Comparison of ENCODE assay signal across 12 cellular contexts in genomic region chr7:123823898-123824753, GRCh38. TPM values are rescaled to one million over a fixed set of nuclear protein-coding genes. Genes with fewer than 3 reads are reported as not detected.
DNase-seq lines count a peak whose midpoint lies in the region; ATAC-seq and TF ChIP-seq lines count a peak whose summit lies in the region.
"Had no signal": no experiment of that assay in that cellular context is flagged by ENCODE, and none has a peak within 500 bp of the region (broad histone marks: within the 10 kb centered on the region; RNA-seq: fewer than 3 reads in every experiment).

No MANE protein-coding gene starts in this region.

- dilution Hi-C loops in mammary epithelial cell (cut with HindIII; ENCODE audit: low sequenced_read_pairs) = no loop called here

- no peak overlapping the region for H3K9ac ChIP-seq in mammary epithelial cell (ENCODE audit: insufficient read depth, low read length)
- H3K9ac ChIP-seq: BLaER1 treated with 17β-estradiol and CSF1 and Interleukin-3, amounts not matched to agents 10 nM and 100 nM had no signal

- CTCF ChIA-PET in Caco-2 (lab: Charles Lee) (interaction anchor here (0.8 kb wide), 1 partner anchor 26 kb away, joined by 6 read pairs; no protein-coding TSS in a partner anchor), mammary epithelial cell (lab: Charles Lee; ENCODE audit: low non-redundant PET) (no interaction called here)

- no peak overlapping the region for H2AFZ ChIP-seq in mammary epithelial cell (ENCODE audit: low read depth, low read length)

- H3K36me3 Mint-ChIP-seq in Caco-2 (ENCODE audit: insufficient read depth, unreplicated experiment) (no peaks in the 10 kb centered on the region), glutamatergic neuron (ENCODE audit: unreplicated experiment) (no peaks in the 10 kb centered on the region)
- peaks cover 1% of the 10 kb centered on the region for H3K36me3 Mint-ChIP-seq in activated naive CD4-positive, alpha-beta T cell treated with anti-CD3 and anti-CD28 coated beads, Interleukin-2, amount 50 U/mL, for 24 hours

- H3K9me3 Mint-ChIP-seq in Caco-2 (ENCODE audit: unreplicated experiment) (no peaks in the 10 kb centered on the region), glutamatergic neuron (ENCODE audit: unreplicated experiment) (no peaks in the 10 kb centered on the region)
- peaks cover 4% of the 10 kb centered on the region for H3K9me3 Mint-ChIP-seq in activated naive CD4-positive, alpha-beta T cell treated with anti-CD3 and anti-CD28 coated beads, Interleukin-2, amount 50 U/mL, for 24 hours
- H3K9me3 Mint-ChIP-seq: nephron had no signal

- DNase-seq in Caco-2 = no peak
- no peak for DNase-seq in mammary epithelial cell
- no peak for DNase-seq in glutamatergic neuron
- DNase-seq in cardiac septum (ENCODE audit: low spot score) = no peak
- no peak for DNase-seq in SK-N-DZ (ENCODE audit: low spot score)

- H3K27me3 ChIP-seq in Caco-2 (replicated peaks; ENCODE audit: control insufficient read depth, insufficient read depth, low read length) = no peaks in the 10 kb centered on the region
- H3K27me3 ChIP-seq in mammary epithelial cell (ENCODE audit: insufficient read depth, low read length) = no peaks in the 10 kb centered on the region
- H3K27me3 ChIP-seq: BLaER1 treated with 17β-estradiol and CSF1 and Interleukin-3, amounts not matched to agents 10 nM and 100 nM had no signal

- H3K36me3 ChIP-seq in Caco-2 (ENCODE audit: control insufficient read depth, insufficient read depth, low read length) (no peaks in the 10 kb centered on the region), mammary epithelial cell (ENCODE audit: insufficient read depth, low read length) (no peaks in the 10 kb centered on the region)
- H3K36me3 ChIP-seq: BLaER1 treated with 17β-estradiol and CSF1 and Interleukin-3, amounts not matched to agents 10 nM and 100 nM had no signal

- no peak for TF ChIP-seq CTCF in Caco-2 (IDR thresholded peaks at IDR 0.05; ENCODE audit: insufficient read depth in 1 of 2, low read depth in 1 of 2, low read length in 1 of 2, severe bottlenecking in 1 of 2, unreplicated experiment in 1 of 2)
- no peak for TF ChIP-seq CTCF in mammary epithelial cell (conservative IDR thresholded peaks at IDR 0.05 in 1 of 2, IDR thresholded peaks at IDR 0.05 in 1 of 2; ENCODE audit: extremely low read depth in 1 of 2, insufficient read depth in 1 of 2, low read depth in 1 of 2, low read length in 2 of 2)
- TF ChIP-seq CTCF in glutamatergic neuron (IDR thresholded peaks at IDR 0.05; ENCODE audit: partially characterized antibody, unreplicated experiment) = no peak

- no peak overlapping the region for H3K4me3 ChIP-seq in Caco-2 (ENCODE audit: low read depth, low read length)
- no peak overlapping the region for H3K4me3 ChIP-seq in mammary epithelial cell (replicated peaks in 1 of 3; ENCODE audit: insufficient read depth in 1 of 3, low read depth in 2 of 3, low read length in 3 of 3)
- H3K4me3 ChIP-seq: BLaER1 treated with 17β-estradiol and CSF1 and Interleukin-3, amounts not matched to agents 10 nM and 100 nM had no signal

- no peak overlapping the region for H3K4me2 ChIP-seq in mammary epithelial cell (ENCODE audit: insufficient read depth, low read depth, low read length)
- H3K4me2 ChIP-seq: BLaER1 treated with 17β-estradiol and CSF1 and Interleukin-3, amounts not matched to agents 10 nM and 100 nM had no signal

- H3K27ac Mint-ChIP-seq in Caco-2 (ENCODE audit: unreplicated experiment) (peak overlapping the region; percentile 41), glutamatergic neuron (ENCODE audit: unreplicated experiment) (no peak overlapping the region)
- H3K27ac Mint-ChIP-seq in activated naive CD4-positive, alpha-beta T cell treated with anti-CD3 and anti-CD28 coated beads, Interleukin-2, amount 50 U/mL, for 24 hours = peak overlapping the region; percentile 24

- intact Hi-C loops in Caco-2 (cut with micrococcal nuclease; ENCODE audit: unreplicated experiment) (loop anchor here (1.0 kb wide), 1 partner anchor 26 kb away; no protein-coding TSS in a partner anchor), mammary epithelial cell (cut with micrococcal nuclease) (no loop called here), cardiac septum (cut with DNase I) (no loop called here)

- H3K27me3 Mint-ChIP-seq in Caco-2 (ENCODE audit: insufficient read depth, unreplicated experiment) = no peaks in the 10 kb centered on the region
- peaks cover 4% of the 10 kb centered on the region for H3K27me3 Mint-ChIP-seq in activated naive CD4-positive, alpha-beta T cell treated with anti-CD3 and anti-CD28 coated beads, Interleukin-2, amount 50 U/mL, for 24 hours
- peaks cover 1% of the 10 kb centered on the region for H3K27me3 Mint-ChIP-seq in glutamatergic neuron (ENCODE audit: unreplicated experiment)

- H3K4me3 Mint-ChIP-seq in Caco-2 (ENCODE audit: unreplicated experiment) (peak overlapping the region; percentile 12), glutamatergic neuron (ENCODE audit: unreplicated experiment) (no peak overlapping the region)
- H3K4me3 Mint-ChIP-seq in activated naive CD4-positive, alpha-beta T cell treated with anti-CD3 and anti-CD28 coated beads, Interleukin-2, amount 50 U/mL, for 24 hours = peak overlapping the region; percentile 52
- H3K4me3 Mint-ChIP-seq: nephron had no signal

- H3K9me3 ChIP-seq in Caco-2 = no peaks in the 10 kb centered on the region
- H3K9me3 ChIP-seq in mammary epithelial cell (replicated peaks; ENCODE audit: insufficient read depth, low read length) = no peaks in the 10 kb centered on the region
- H3K9me3 ChIP-seq: BLaER1 treated with 17β-estradiol and CSF1 and Interleukin-3, amounts not matched to agents 10 nM and 100 nM had no signal

- POLR2A ChIA-PET in Caco-2 (lab: Charles Lee) = interaction anchor here (0.6 kb wide), 1 partner anchor 75 kb away, joined by 3 read pairs; the partner anchor contains the start of gene WASL

- H3K79me2 ChIP-seq in mammary epithelial cell (ENCODE audit: insufficient read depth, low read length) = no peaks in the 10 kb centered on the region

- H3K4me1 ChIP-seq in Caco-2 (peaks cover 15% of the 10 kb centered on the region), mammary epithelial cell (ENCODE audit: insufficient read depth, low read length) (peaks cover 6% of the 10 kb centered on the region)
- H3K4me1 ChIP-seq: BLaER1 treated with 17β-estradiol and CSF1 and Interleukin-3, amounts not matched to agents 10 nM and 100 nM had no signal

- WGBS in mammary epithelial cell (ENCODE audit: low coverage, missing lambda C conversion rate) = 95% methylated on average over 3 of the region's 3 CpGs

- no peaks in the 10 kb centered on the region for H4K20me1 ChIP-seq in mammary epithelial cell (ENCODE audit: insufficient read depth, low read length)
- H4K20me1 ChIP-seq: BLaER1 treated with 17β-estradiol and CSF1 and Interleukin-3, amounts not matched to agents 10 nM and 100 nM had no signal

- peaks cover 16% of the 10 kb centered on the region for H3K4me1 Mint-ChIP-seq in Caco-2 (ENCODE audit: low read depth, unreplicated experiment)
- peaks cover 18% of the 10 kb centered on the region for H3K4me1 Mint-ChIP-seq in activated naive CD4-positive, alpha-beta T cell treated with anti-CD3 and anti-CD28 coated beads, Interleukin-2, amount 50 U/mL, for 24 hours
- no peaks in the 10 kb centered on the region for H3K4me1 Mint-ChIP-seq in glutamatergic neuron (ENCODE audit: low read depth, unreplicated experiment)
- H3K4me1 Mint-ChIP-seq: nephron had no signal

- BruUV-seq in Caco-2 (replicated peaks; lab: Mats Ljungman, UMichigan) (no TSS peak), mammary epithelial cell (replicated peaks; lab: Mats Ljungman, UMichigan) (no TSS peak)

- H3K27ac ChIP-seq in mammary epithelial cell (ENCODE audit: insufficient read depth, low read depth, low read length) = no peak overlapping the region
- H3K27ac ChIP-seq: BLaER1 treated with 17β-estradiol and CSF1 and Interleukin-3, amounts not matched to agents 10 nM and 100 nM; epithelial cell of prostate had no signal

- in situ Hi-C loops in mammary epithelial cell (cut with MboI; ENCODE audit: low sequenced_read_pairs in 2 of 2) = no loop called here

- ATAC-seq in GM19467 (IDR thresholded peaks at IDR 0.05; ENCODE audit: unreplicated experiment) (peak; percentile 94), HG03196 (IDR thresholded peaks at IDR 0.05; ENCODE audit: unreplicated experiment) (peak; percentile 93)

RNA-seq across cellular contexts. Expression of gene HYAL4, which starts 20.8 kb away (rescaled TPM):
- total RNA-seq in Caco-2 (2022) (0.14 and 0.68 TPM in 2 replicates), mammary epithelial cell (1 to 10 TPM in 1 of 2 donors, under 1 TPM in 1; 0.45 to 2.2 TPM), glutamatergic neuron (ENCODE audit: unreplicated experiment) (not detected), cardiac septum (0.32 TPM)
- polyA plus RNA-seq in mammary epithelial cell = 0.87 TPM
- polyA minus RNA-seq in mammary epithelial cell = 2.8 TPM
- not detected in 2 replicates for polyA plus RNA-seq in SK-N-DZ (2014; cell fraction: cytosol; rRNA removed)
- 0.08 TPM in 1 of 2 replicates, not detected in the other for polyA plus RNA-seq in SK-N-DZ (2014; cell fraction: nucleus; rRNA removed)
- total RNA-seq: T-helper 2 cell treated with Interferon-gamma antibody and Interleukin-4, amounts not matched to agents 100 ng/mL and 5 ng/mL, for 36 hours had no signal
